In the genomic region with DNA sequence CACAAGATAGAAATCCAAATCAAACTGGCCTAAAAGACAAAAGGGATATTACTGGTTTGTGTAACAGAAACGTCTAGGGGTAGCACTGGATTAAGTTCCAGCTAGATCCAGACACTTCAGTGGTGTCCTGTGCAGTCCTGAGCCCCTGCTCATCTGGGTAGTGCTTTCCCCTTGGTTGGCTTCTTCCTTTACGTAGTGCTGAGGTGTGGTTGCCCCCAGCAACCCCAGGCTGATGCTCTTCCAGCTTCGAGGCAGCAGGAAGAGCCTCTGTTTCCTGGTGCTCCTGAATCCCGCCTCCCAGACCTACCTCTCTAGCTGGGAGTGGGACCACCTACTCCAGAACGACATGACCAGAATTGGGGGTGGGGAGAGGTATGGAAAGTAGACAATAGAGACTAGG, we compare ENCODE assay signal across 1 cellular context.
TF ChIP-seq lines count a peak whose summit lies in the region.

No MANE protein-coding gene starts in this region.

TF ChIP-seq in SK-N-SH treated with all-trans-retinoic acid at 6 μM for 48 hours, 23 proteins besides CTCF, POLR2A, EP300 and RAD21 (continued from another document):
- TF ChIP-seq CSDC2 (CRISPR knock-in tag; IDR thresholded peaks at IDR 0.05) (no peak), ISL1 (CRISPR knock-in tag; IDR thresholded peaks at IDR 0.05) (no peak), ZNF70 (CRISPR knock-in tag; IDR thresholded peaks at IDR 0.05) (no peak)
- TF ChIP-seq, protein P1, sequence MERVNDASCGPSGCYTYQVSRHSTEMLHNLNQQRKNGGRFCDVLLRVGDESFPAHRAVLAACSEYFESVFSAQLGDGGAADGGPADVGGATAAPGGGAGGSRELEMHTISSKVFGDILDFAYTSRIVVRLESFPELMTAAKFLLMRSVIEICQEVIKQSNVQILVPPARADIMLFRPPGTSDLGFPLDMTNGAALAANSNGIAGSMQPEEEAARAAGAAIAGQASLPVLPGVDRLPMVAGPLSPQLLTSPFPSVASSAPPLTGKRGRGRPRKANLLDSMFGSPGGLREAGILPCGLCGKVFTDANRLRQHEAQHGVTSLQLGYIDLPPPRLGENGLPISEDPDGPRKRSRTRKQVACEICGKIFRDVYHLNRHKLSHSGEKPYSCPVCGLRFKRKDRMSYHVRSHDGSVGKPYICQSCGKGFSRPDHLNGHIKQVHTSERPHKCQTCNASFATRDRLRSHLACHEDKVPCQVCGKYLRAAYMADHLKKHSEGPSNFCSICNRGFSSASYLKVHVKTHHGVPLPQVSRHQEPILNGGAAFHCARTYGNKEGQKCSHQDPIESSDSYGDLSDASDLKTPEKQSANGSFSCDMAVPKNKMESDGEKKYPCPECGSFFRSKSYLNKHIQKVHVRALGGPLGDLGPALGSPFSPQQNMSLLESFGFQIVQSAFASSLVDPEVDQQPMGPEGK (CRISPR knock-in tag; IDR thresholded peaks at IDR 0.05; ENCODE audit: borderline replicate concordance): no peak
